8 cellular contexts compared by ENCODE assay signal in the genomic region with DNA sequence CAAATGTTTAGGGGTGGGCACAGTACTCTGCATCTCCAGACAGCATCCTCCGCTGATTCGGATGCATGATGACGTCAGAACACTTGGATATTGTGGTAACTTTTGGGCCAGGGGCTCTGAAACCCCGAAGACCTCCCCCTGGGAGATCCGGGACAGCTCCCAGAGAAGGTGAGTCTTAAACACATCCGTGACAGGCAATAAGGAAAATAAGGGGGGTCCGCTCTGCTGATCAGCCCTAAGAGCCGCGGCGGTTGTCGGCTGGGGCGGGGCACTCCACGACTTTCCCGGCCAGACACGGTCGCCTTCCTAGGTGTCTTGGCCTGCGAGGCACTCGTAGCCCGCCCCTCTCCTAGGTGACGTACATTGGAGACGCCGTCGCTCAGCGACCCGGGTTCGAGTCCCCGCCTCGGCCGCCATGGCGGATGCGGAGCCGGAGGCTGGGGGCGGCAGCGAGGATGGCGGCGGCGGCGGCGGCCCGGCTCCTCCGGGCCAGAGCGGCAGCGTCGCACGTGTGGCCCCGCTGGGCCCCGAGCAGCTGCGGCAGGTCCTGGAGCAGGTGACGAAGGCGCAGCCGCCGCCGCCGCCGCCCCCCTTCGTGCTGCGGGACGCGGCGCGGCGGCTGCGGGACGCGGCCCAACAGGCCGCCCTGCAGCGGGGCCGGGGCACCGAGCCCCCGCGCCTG. TPM values are rescaled to one million over a fixed set of nuclear protein-coding genes. Genes with fewer than 3 reads are reported as not detected.
DNase-seq lines count a peak whose midpoint lies in the region; ATAC-seq and TF ChIP-seq lines count a peak whose summit lies in the region.

ZNF839 (plus strand) TSS at position 396 of the 682 bp plus-strand sequence; CDS start at position 416, 20 bp downstream.

- in situ Hi-C loops in Caki2 (cut with HindIII; ENCODE audit: low pct_unique_long_range_greater_than_20kb, low sequenced_read_pairs), result no loop called here

- H3K9me3 Mint-ChIP-seq in endodermal cell (no peaks in the 10 kb centered on the region), mesothelial cell of epicardium (no peaks in the 10 kb centered on the region)

- CTCF ChIA-PET in OCI-LY7 (lab: Charles Lee; ENCODE audit: unreplicated experiment), result interaction anchor here (1.0 kb wide), 1 partner anchor 11 kb away, joined by 3 read pairs; no protein-coding TSS in a partner anchor

- H3K4me3 ChIP-seq in OCI-LY7 (ENCODE audit: low read depth, low read length, poor library complexity, severe bottlenecking), result peak within 1 kb of the TSS; percentile 78
- peak within 1 kb of the TSS; percentile 87 for H3K4me3 ChIP-seq in endodermal cell (ENCODE audit: low read length)

- H3K9me2 ChIP-seq in OCI-LY7 (ENCODE audit: insufficient read depth, low read length), result no peaks in the 10 kb centered on the region

- H3K36me3 ChIP-seq in OCI-LY7 (ENCODE audit: insufficient read depth, low read length) (peaks cover 16% of the 10 kb centered on the region; the same call in 1 of the 2 replicates), endodermal cell (ENCODE audit: control insufficient read depth, insufficient read depth, low read length) (peaks cover 16% of the 10 kb centered on the region)

- H3K4me3 Mint-ChIP-seq in endodermal cell, result peak within 1 kb of the TSS; percentile 81
- peak within 1 kb of the TSS; percentile 94 for H3K4me3 Mint-ChIP-seq in mesothelial cell of epicardium

- peak within 1 kb of the TSS; percentile 99 for H3K27ac Mint-ChIP-seq in endodermal cell
- peak within 1 kb of the TSS; percentile 98 for H3K27ac Mint-ChIP-seq in mesothelial cell of epicardium

- intact Hi-C loops in OCI-LY7 (cut with micrococcal nuclease; ENCODE audit: unreplicated experiment), result loop anchor here (2.0 to 5.0 kb wide), 5 partner anchors 43 to 559 kb away; partner anchors contain the start of genes CINP, DYNC1H1, PPP2R5C and RCOR1

- peak within 1 kb of the TSS; percentile 72; the same call in 1 of the 2 replicates for H2AFZ ChIP-seq in OCI-LY7 (ENCODE audit: low read length)

- H3K4me1 Mint-ChIP-seq in endodermal cell (peaks cover 20% of the 10 kb centered on the region), mesothelial cell of epicardium (peaks cover 34% of the 10 kb centered on the region)

- H3K36me3 Mint-ChIP-seq in endodermal cell (ENCODE audit: low read depth) (peaks cover 7% of the 10 kb centered on the region), mesothelial cell of epicardium (no peaks in the 10 kb centered on the region)

- POLR2A ChIA-PET in OCI-LY7 (lab: Charles Lee), result interaction anchor here (1.0 to 1.8 kb wide), 5 partner anchors 14 to 232 kb away, joined by 3 to 9 read pairs (median 4); partner anchors contain the start of gene MOK

- DNase-seq in Caki2 (ENCODE audit: low read depth) (peak; percentile 77), OCI-LY7 (ENCODE audit: low spot score) (peak; percentile 95), endodermal cell (peak; percentile 97), mesothelial cell of epicardium (ENCODE audit: low spot score in 2 of 2, unreplicated experiment in 2 of 2) (peak; percentile 80 to 87)
- DNase-seq in activated CD8-positive, alpha-beta memory T cell treated with anti-CD3 and anti-CD28 coated beads, Interleukin-2, amount 50 U/mL, for 4 hours, result peak; percentile 95
- DNase-seq in stimulated activated CD8-positive, alpha-beta memory T cell treated with anti-CD3 and anti-CD28 coated beads, Interleukin-15, amount 100 ng/mL, for 4 hours (ENCODE audit: low read depth in 2 of 2), result peak; percentile 81 to 91

- peaks cover 10% of the 10 kb centered on the region; the same call in 1 of the 2 replicates for H3K79me2 ChIP-seq in OCI-LY7 (ENCODE audit: insufficient read depth, low read depth, low read length)

- H3K27me3 Mint-ChIP-seq in endodermal cell (ENCODE audit: insufficient read depth), result peaks cover 10% of the 10 kb centered on the region
- H3K27me3 Mint-ChIP-seq in mesothelial cell of epicardium (ENCODE audit: low read depth), result no peaks in the 10 kb centered on the region

- H4K20me1 ChIP-seq in OCI-LY7 (ENCODE audit: insufficient read depth, low read length), result no peaks in the 10 kb centered on the region

- H3K9me3 ChIP-seq in OCI-LY7 (ENCODE audit: low read length) (no peaks in the 10 kb centered on the region), endodermal cell (ENCODE audit: control insufficient read depth, low read length) (no peaks in the 10 kb centered on the region)

- no peak for TF ChIP-seq RAD21 in Ishikawa (IDR thresholded peaks at IDR 0.05; ENCODE audit: low read depth)

- H3K27ac ChIP-seq in OCI-LY7 (ENCODE audit: low read depth, low read length, poor library complexity, severe bottlenecking) (peak within 1 kb of the TSS; percentile 70), endodermal cell (ENCODE audit: low read depth, low read length) (peak within 1 kb of the TSS; percentile 30)

- no peaks in the 10 kb centered on the region for H3K27me3 ChIP-seq in endodermal cell (ENCODE audit: control insufficient read depth, insufficient read depth, low read length, poor library complexity, severe bottlenecking)

- no TSS peak for BruUV-seq in OCI-LY7 (replicated peaks; lab: Mats Ljungman, UMichigan)

- WGBS in endodermal cell (ENCODE audit: insufficient coverage in 1 of 2, insufficient read length in 1 of 2), 2 experiments, result 0 to 1% methylated on average over 21 to 71 of the region's 71 CpGs

- peak; percentile 53 for ATAC-seq in GM21515 (IDR thresholded peaks at IDR 0.05; ENCODE audit: unreplicated experiment)

- H3K4me1 ChIP-seq in OCI-LY7 (ENCODE audit: insufficient read depth, low read length, poor library complexity, severe bottlenecking) (peaks cover 48% of the 10 kb centered on the region), endodermal cell (ENCODE audit: control insufficient read depth, insufficient read depth, low read length) (peaks cover 9% of the 10 kb centered on the region)

- peak within 1 kb of the TSS; percentile 95 for H3K4me2 ChIP-seq in OCI-LY7 (ENCODE audit: low read length)

- peak; percentile 37; the same call in 1 of the 2 replicates for TF ChIP-seq EP300 in Ishikawa (IDR thresholded peaks at IDR 0.05; ENCODE audit: borderline replicate concordance)

- peak within 1 kb of the TSS; percentile 86 for H3K9ac ChIP-seq in endodermal cell (ENCODE audit: extremely low read depth, low read length, poor library complexity, severe bottlenecking)

- no peak for TF ChIP-seq CTCF in OCI-LY7 (conservative IDR thresholded peaks at IDR 0.05; ENCODE audit: low read length)
- no peak for TF ChIP-seq CTCF in endodermal cell (conservative IDR thresholded peaks at IDR 0.05)
- no peak for TF ChIP-seq CTCF in mesothelial cell of epicardium (IDR thresholded peaks at IDR 0.05; ENCODE audit: unreplicated experiment)

TF ChIP-seq in Ishikawa, 13 proteins besides CTCF, POLR2A, EP300 and RAD21 (continues in another document):
- TF ChIP-seq CEBPB (IDR thresholded peaks at IDR 0.05) (0 out of 2 replicates have a peak, but pooled peaks have one; percentile 11), TAF1 (IDR thresholded peaks at IDR 0.05; ENCODE audit: low read depth) (peak; percentile 71; the same call in 1 of the 2 replicates), TCF12 (IDR thresholded peaks at IDR 0.05; ENCODE audit: low read depth) (peak; percentile 41; the same call in 1 of the 2 replicates), NFIC (IDR thresholded peaks at IDR 0.05) (no peak), ZBTB7A (IDR thresholded peaks at IDR 0.05; ENCODE audit: low read depth) (peak; percentile 28; the same call in 1 of the 2 replicates), CREB1 (IDR thresholded peaks at IDR 0.05; ENCODE audit: low read depth) (peak; percentile 92), TEAD4 (IDR thresholded peaks at IDR 0.05) (peak; percentile 16; the same call in 1 of the 2 replicates), YY1 (IDR thresholded peaks at IDR 0.05; ENCODE audit: low read depth) (peak; percentile 92), FOXM1 (IDR thresholded peaks at IDR 0.05; ENCODE audit: borderline replicate concordance, low read depth) (no peak)
- TF ChIP-seq, protein P1, sequence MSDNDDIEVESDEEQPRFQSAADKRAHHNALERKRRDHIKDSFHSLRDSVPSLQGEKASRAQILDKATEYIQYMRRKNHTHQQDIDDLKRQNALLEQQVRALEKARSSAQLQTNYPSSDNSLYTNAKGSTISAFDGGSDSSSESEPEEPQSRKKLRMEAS (IDR thresholded peaks at IDR 0.05), result peak; percentile 80
- TF ChIP-seq, protein P2, sequence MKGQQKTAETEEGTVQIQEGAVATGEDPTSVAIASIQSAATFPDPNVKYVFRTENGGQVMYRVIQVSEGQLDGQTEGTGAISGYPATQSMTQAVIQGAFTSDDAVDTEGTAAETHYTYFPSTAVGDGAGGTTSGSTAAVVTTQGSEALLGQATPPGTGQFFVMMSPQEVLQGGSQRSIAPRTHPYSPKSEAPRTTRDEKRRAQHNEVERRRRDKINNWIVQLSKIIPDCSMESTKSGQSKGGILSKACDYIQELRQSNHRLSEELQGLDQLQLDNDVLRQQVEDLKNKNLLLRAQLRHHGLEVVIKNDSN (IDR thresholded peaks at IDR 0.05), result 0 out of 2 replicates have a peak, but pooled peaks have one; percentile 35

RNA-seq across cellular contexts. Expression of gene ZNF839, which starts in this region (rescaled TPM):
- total RNA-seq in Caki2 (2014; rRNA removed; shearing (Covaris generic); ENCODE audit: low replicate concordance), result 7.5 and 11.5 TPM in 2 replicates
- 20.2 and 22.7 TPM in 2 replicates for total RNA-seq in OCI-LY7 (2014; rRNA removed; shearing (Covaris generic))
- total RNA-seq in OCI-LY7 (2022), result 23.3 and 24.3 TPM in 2 replicates
- 10 to 100 TPM; 16.5 to 19.1 TPM for total RNA-seq in endodermal cell
- 12.7 TPM for polyA plus RNA-seq in endodermal cell (2013, experiment 1 of 2)
- polyA plus RNA-seq in endodermal cell (2013, experiment 2 of 2), result 12.5 TPM
- 17.0 to 20.1 TPM (median 19.2 TPM) in 3 replicates for total RNA-seq in mesothelial cell of epicardium

Comparison
In these comparisons a context has a peak if more than half of its experiments do, and no peak if none do; other contexts are left out.
1. Peak in every context shown above with its lines: DNase-seq, ATAC-seq, H3K4me3 ChIP-seq and H3K27ac ChIP-seq.